ENCODE assay signal across 37 cellular contexts in genomic region chr5:138346889-138347288, GRCh38. TPM values are rescaled to one million over a fixed set of nuclear protein-coding genes. Genes with fewer than 3 reads are reported as not detected.
"Had no signal": no experiment of that assay in that cellular context is flagged by ENCODE, and none has a peak within 500 bp of the region (broad histone marks: within the 10 kb centered on the region; RNA-seq: fewer than 3 reads in every experiment).

No MANE protein-coding gene starts in this region.

- H3K27ac ChIP-seq: adrenal gland, ascending aorta, cardiac muscle cell, VCaP had no signal

- H3K9me3 Mint-ChIP-seq: activated CD4-positive, alpha-beta T cell treated with anti-CD3 and anti-CD28 coated beads, Interleukin-2, amount 10 ng/mL, durations not matched to agents 24 days and 14 days; central memory CD8-positive, alpha-beta T cell had no signal

- ATAC-seq: activated CD8-positive, alpha-beta T cell treated with anti-CD3 and anti-CD28 coated beads for 36 hours; activated naive CD4-positive, alpha-beta T cell treated with anti-CD3 and anti-CD28 coated beads, Interleukin-2, amount 50 U/mL, for 72 hours; activated T-cell treated with anti-CD3 and anti-CD28 coated beads, Interleukin-2, amount 50 U/mL, for 4 hours; activated T-cell treated with anti-CD3 and anti-CD28 coated beads, Interleukin-2, amount 50 U/mL, for 72 hours; activated T-helper 17 cell treated with anti-CD3 and anti-CD28 coated beads, Interleukin-2, amount 50 U/mL, for 72 hours had no signal

- FAIRE-seq: bronchial epithelial cell, TTC549 had no signal

- H3K9me3 ChIP-seq: adrenal gland, ascending aorta had no signal

- H3K27me3 ChIP-seq: adrenal gland, ascending aorta, cardiac muscle cell had no signal

- H3K4me3 Mint-ChIP-seq: activated B cell treated with CpG ODN at 0.5 μM for 24 hours; activated CD4-positive, alpha-beta memory T cell treated with anti-CD3 and anti-CD28 coated beads for 36 hours; activated CD4-positive, alpha-beta T cell treated with anti-CD3 and anti-CD28 coated beads, Interleukin-2, amount 10 ng/mL, durations not matched to agents 24 days and 14 days; activated CD8-positive, alpha-beta T cell treated with anti-CD3 and anti-CD28 coated beads for 36 hours; activated naive CD8-positive, alpha-beta T cell treated with anti-CD3 and anti-CD28 coated beads for 36 hours; activated T-cell treated with anti-CD3 and anti-CD28 coated beads, Interleukin-2, amount 50 U/mL, for 4 hours; activated T-cell treated with anti-CD3 and anti-CD28 coated beads, Interleukin-2, amount 50 U/mL, for 72 hours; activated T-helper 1 cell treated with anti-CD3 and anti-CD28 coated beads, Interleukin-12 subunit alpha, Interleukin-12 subunit beta, Interleukin-2, Interleukin-4 antibody, amounts not matched to agents 30 ng/mL and 10 ng/mL and 1 ng/mL, durations not matched to agents 14 hours and 24 hours and 36 hours; activated T-helper 17 cell treated with anti-CD3 and anti-CD28 coated beads, Interleukin-2, amount 50 U/mL, for 72 hours; brain; central memory CD8-positive, alpha-beta T cell; T-helper 1 cell treated with Interleukin-12 subunit alpha and Interleukin-12 subunit beta and Interleukin-4 antibody, amounts not matched to agents 30 μg/mL and 1 μg/mL, for 36 hours; T-helper 2 cell treated with Interferon-gamma antibody and Interleukin-4, amounts not matched to agents 5 μg/mL and 100 μg/mL, for 36 hours had no signal

- H3K27ac Mint-ChIP-seq: activated B cell treated with CpG ODN at 0.5 μM for 24 hours; activated CD4-positive, alpha-beta memory T cell treated with anti-CD3 and anti-CD28 coated beads for 36 hours; activated CD4-positive, alpha-beta T cell treated with anti-CD3 and anti-CD28 coated beads, Interleukin-2, amount 10 ng/mL, durations not matched to agents 24 days and 14 days; activated CD8-positive, alpha-beta T cell treated with anti-CD3 and anti-CD28 coated beads for 36 hours; activated naive CD4-positive, alpha-beta T cell treated with anti-CD3 and anti-CD28 coated beads, Interleukin-2, amount 50 U/mL, for 72 hours; activated naive CD8-positive, alpha-beta T cell treated with anti-CD3 and anti-CD28 coated beads for 36 hours; activated T-cell treated with anti-CD3 and anti-CD28 coated beads, Interleukin-2, amount 50 U/mL, for 72 hours; activated T-helper 1 cell treated with anti-CD3 and anti-CD28 coated beads, Interleukin-12 subunit alpha, Interleukin-12 subunit beta, Interleukin-2, Interleukin-4 antibody, amounts not matched to agents 30 ng/mL and 10 ng/mL and 1 ng/mL, durations not matched to agents 14 hours and 24 hours and 36 hours; activated T-helper 17 cell treated with anti-CD3 and anti-CD28 coated beads, Interleukin-2, amount 50 U/mL, for 72 hours; T-helper 1 cell treated with Interleukin-12 subunit alpha and Interleukin-12 subunit beta and Interleukin-4 antibody, amounts not matched to agents 30 μg/mL and 1 μg/mL, for 36 hours; T-helper 2 cell treated with Interferon-gamma antibody and Interleukin-4, amounts not matched to agents 5 μg/mL and 100 μg/mL, for 36 hours had no signal

- H3K4me1 ChIP-seq: adrenal gland had no signal

- H3K4me3 ChIP-seq: adrenal gland, ascending aorta, cardiac muscle cell had no signal

- H3K27me3 Mint-ChIP-seq: activated B cell treated with CpG ODN at 0.5 μM for 24 hours; activated CD4-positive, alpha-beta memory T cell treated with anti-CD3 and anti-CD28 coated beads for 36 hours; activated CD4-positive, alpha-beta T cell treated with anti-CD3 and anti-CD28 coated beads, Interleukin-2, amount 10 ng/mL, durations not matched to agents 24 days and 14 days; activated CD8-positive, alpha-beta T cell treated with anti-CD3 and anti-CD28 coated beads for 36 hours; activated naive CD8-positive, alpha-beta T cell treated with anti-CD3 and anti-CD28 coated beads for 36 hours; activated T-helper 17 cell treated with anti-CD3 and anti-CD28 coated beads, Interleukin-2, amount 50 U/mL, for 72 hours; central memory CD8-positive, alpha-beta T cell had no signal

- DNase-seq: activated B cell treated with CpG ODN at 0.5 μM for 24 hours; activated CD4-positive, alpha-beta memory T cell treated with anti-CD3 and anti-CD28 coated beads for 36 hours; activated CD4-positive, alpha-beta T cell treated with anti-CD3 and anti-CD28 coated beads for 4 hours; activated CD4-positive, alpha-beta T cell treated with anti-CD3 and anti-CD28 coated beads, Interleukin-2, amount 10 ng/mL, durations not matched to agents 24 days and 14 days; activated CD4-positive, alpha-beta T cell treated with anti-CD3 and anti-CD28 coated beads, Interleukin-2, amount 50 U/mL, for 1 hour; activated CD4-positive, alpha-beta T cell treated with anti-CD3 and anti-CD28 coated beads, Interleukin-2, amount 50 U/mL, for 4 hours; activated CD4-positive, CD25-positive, alpha-beta regulatory T cell treated with anti-CD3 and anti-CD28 coated beads, Interleukin-2, amount 50 U/mL, for 72 hours; activated CD8-positive, alpha-beta memory T cell treated with anti-CD3 and anti-CD28 coated beads, Interleukin-2, amount 50 U/mL, for 4 hours; activated CD8-positive, alpha-beta T cell treated with anti-CD3 and anti-CD28 coated beads for 36 hours; activated effector memory CD4-positive, alpha-beta T cell treated with anti-CD3 and anti-CD28 coated beads, Interleukin-2, amount 50 U/mL, for 16 hours; activated gamma-delta T cell treated with Interleukin-2 at 50 U/mL for 16 hours; activated naive CD4-positive, alpha-beta T cell; activated naive CD4-positive, alpha-beta T cell treated with anti-CD3 and anti-CD28 coated beads, Interleukin-2, amount 50 U/mL, for 16 hours; activated naive CD8-positive, alpha-beta T cell treated with anti-CD3 and anti-CD28 coated beads for 36 hours; activated T-cell treated with anti-CD3 and anti-CD28 coated beads for 4 hours; activated T-cell treated with anti-CD3 and anti-CD28 coated beads, Interleukin-2, amount 50 U/mL, for 1 hour; activated T-cell treated with anti-CD3 and anti-CD28 coated beads, Interleukin-2, amount 50 U/mL, for 4 hours; activated T-cell treated with anti-CD3 and anti-CD28 coated beads, Interleukin-2, amount 50 U/mL, for 72 hours; adrenal gland; amniotic stem cell; caudate nucleus; cerebellar nuclear complex; T-helper 1 cell; T-helper 2 cell; T-helper 9 cell had no signal

RNA-seq across cellular contexts. Expression of gene CDC25C, which starts 15.3 kb away (rescaled TPM):
- total RNA-seq: activated B cell treated with CpG ODN at 0.5 μM for 24 hours, ascending aorta had no signal
